ENCODE assay signal across 8 cellular contexts in genomic region chr6:3231213-3232016, GRCh38. TPM values are rescaled to one million over a fixed set of nuclear protein-coding genes. Genes with fewer than 3 reads are reported as not detected.
DNase-seq lines count a peak whose midpoint lies in the region; ATAC-seq, FAIRE-seq and TF ChIP-seq lines count a peak whose summit lies in the region.

No MANE protein-coding gene starts in this region.

- H2AFZ ChIP-seq in H9 (ENCODE audit: low read length) (no peak overlapping the region), H1 (ENCODE audit: low read length) (peak overlapping the region; percentile 95)

- TF ChIP-seq EP300 in A549 (IDR thresholded peaks at IDR 0.05) (no peak), H1 (IDR thresholded peaks at IDR 0.05; ENCODE audit: borderline replicate concordance in 1 of 2, low read depth in 2 of 2, low read length in 2 of 2) (peak in 1 of 2 experiments; percentile 28; a peak in 1 of 3 replicates)

- no peaks in the 10 kb centered on the region for H3K36me3 ChIP-seq in Panc1 (ENCODE audit: control insufficient read depth, insufficient read depth, low read length)
- no peaks in the 10 kb centered on the region; a peak in 1 of 8 replicates for H3K36me3 ChIP-seq in H1 (ENCODE audit: control insufficient read depth in 2 of 4, insufficient read depth in 4 of 4, low read length in 3 of 4)
- no peaks in the 10 kb centered on the region for H3K36me3 ChIP-seq in testis (ENCODE audit: low read depth, missing control alignments)

- H3K4me3 Mint-ChIP-seq in H9 = peak overlapping the region; percentile 75 to 92

- H3K4me2 ChIP-seq in A549 (peak overlapping the region; percentile 68), H9 (ENCODE audit: insufficient read depth, insufficient read length, low read length) (peak overlapping the region; percentile 67), H1 (ENCODE audit: insufficient read depth in 1 of 2, low read depth in 2 of 2, low read length in 2 of 2) (peak overlapping the region; percentile 91 to 96)

- H3K4ac ChIP-seq in H9 (ENCODE audit: low read depth, low read length) = no peak overlapping the region
- H3K4ac ChIP-seq in H1 (replicated peaks; ENCODE audit: insufficient read length, low read depth, low read length) = peak overlapping the region; percentile 17

- no peak overlapping the region for H4K91ac ChIP-seq in H9 (ENCODE audit: insufficient read length, low read depth, low read length)
- H4K91ac ChIP-seq in H1 (replicated peaks; ENCODE audit: insufficient read length, low read length) = peak overlapping the region; percentile 50

- H3K9me3 ChIP-seq in A549 = no peaks in the 10 kb centered on the region
- H3K9me3 ChIP-seq in H9 (ENCODE audit: control insufficient read depth, low read depth, low read length) = no peaks in the 10 kb centered on the region
- no peaks in the 10 kb centered on the region for H3K9me3 ChIP-seq in Panc1 (ENCODE audit: control insufficient read depth, insufficient read depth, low read depth, low read length)
- H3K9me3 ChIP-seq in H1 (ENCODE audit: insufficient read depth in 2 of 2, low read depth in 1 of 2, low read length in 1 of 2) = no peaks in the 10 kb centered on the region
- H3K9me3 ChIP-seq in testis = no peaks in the 10 kb centered on the region

- H3K56ac ChIP-seq in H9 (ENCODE audit: insufficient read length, low read depth, low read length) (no peak overlapping the region), H1 (replicated peaks; ENCODE audit: insufficient read length, low read depth, low read length) (peak overlapping the region; percentile 88)

- peak overlapping the region; percentile 57 for H3K9ac ChIP-seq in H9 (ENCODE audit: extremely low read depth, insufficient read length, low read length)
- peak overlapping the region in 3 of 4 experiments; percentile 71 to 80 (median 76); a peak in 6 of 7 replicates for H3K9ac ChIP-seq in H1 (replicated peaks in 1 of 4; ENCODE audit: extremely low read depth in 1 of 4, low read depth in 3 of 4, low read length in 3 of 4)

- ATAC-seq in A549 = peak; percentile 81 to 87
- ATAC-seq in Panc1 = peak; percentile 72
- no peak for ATAC-seq in GM21390 (IDR thresholded peaks at IDR 0.05; ENCODE audit: unreplicated experiment)
- no peak for ATAC-seq in GM21576 (IDR thresholded peaks at IDR 0.05; ENCODE audit: unreplicated experiment)

- peaks cover 9% of the 10 kb centered on the region; the same call in 2 of the 3 replicates for H3K4me1 ChIP-seq in A549
- peaks cover 11% of the 10 kb centered on the region; the same call in 1 of the 2 replicates for H3K4me1 ChIP-seq in H9 (ENCODE audit: insufficient read depth, low read length)
- peaks cover 9% of the 10 kb centered on the region for H3K4me1 ChIP-seq in Panc1 (ENCODE audit: control insufficient read depth, insufficient read depth, low read length)
- H3K4me1 ChIP-seq in H1 (replicated peaks in 1 of 4; ENCODE audit: control insufficient read depth in 3 of 4, insufficient read depth in 4 of 4, low read length in 3 of 4) = peaks cover 5 to 17% (median 11%) of the 10 kb centered on the region in 4 experiments; a peak in 6 of 7 replicates
- H3K4me1 ChIP-seq in testis = peaks cover 29% of the 10 kb centered on the region

- H4K8ac ChIP-seq in H9 (replicated peaks; ENCODE audit: insufficient read length, low read depth, low read length) (no peak overlapping the region), H1 (ENCODE audit: extremely low read depth, insufficient read depth, low read length) (no peak overlapping the region)

- H3T11ph ChIP-seq in H9 (ENCODE audit: low read length) = no peak overlapping the region

- no peak for TF ChIP-seq CTCF in A549 (IDR thresholded peaks at IDR 0.05)
- TF ChIP-seq CTCF in H9 (conservative IDR thresholded peaks at IDR 0.05) = no peak
- no peak for TF ChIP-seq CTCF in Panc1 (IDR thresholded peaks at IDR 0.05)
- TF ChIP-seq CTCF in H1 (IDR thresholded peaks at IDR 0.05; ENCODE audit: control extremely low read depth in 1 of 3, insufficient read depth in 1 of 3, low read depth in 1 of 3, low read length in 3 of 3) = no peak
- no peak for TF ChIP-seq CTCF in testis (IDR thresholded peaks at IDR 0.05)

- H3K14ac ChIP-seq in H9 (ENCODE audit: insufficient read depth, low read length) (peak overlapping the region; percentile 51; the same call in 1 of the 2 replicates), H1 (ENCODE audit: insufficient read length) (peak overlapping the region; percentile 6)

- TF ChIP-seq POLR2A in A549 (IDR thresholded peaks at IDR 0.05; ENCODE audit: low read length) = peak; percentile 45
- TF ChIP-seq POLR2A in H1 (IDR thresholded peaks at IDR 0.05; ENCODE audit: control extremely low read depth in 1 of 2, low read depth in 2 of 2, low read length in 2 of 2) = peak in 1 of 2 experiments; percentile 47; a peak in 1 of 3 replicates
- TF ChIP-seq POLR2A in testis (IDR thresholded peaks at IDR 0.05) = no peak

- H3K27ac Mint-ChIP-seq in H9 = peak overlapping the region in 2 of 3 experiments; percentile 3 to 4; a peak in 4 of 7 replicates

- H3K27ac ChIP-seq in A549 = peak overlapping the region; percentile 89 to 96
- H3K27ac ChIP-seq in H9 (ENCODE audit: insufficient read length, low read depth, low read length) = no peak overlapping the region
- peak overlapping the region; percentile 61 for H3K27ac ChIP-seq in Panc1 (ENCODE audit: low read length)
- no peak overlapping the region; the same call in 1 of the 2 replicates for H3K27ac ChIP-seq in H1 (ENCODE audit: low read depth, low read length)
- no peak overlapping the region for H3K27ac ChIP-seq in testis

- H3K79me1 ChIP-seq in H9 (ENCODE audit: insufficient read depth, low read depth, low read length, poor library complexity, severe bottlenecking) = no peaks in the 10 kb centered on the region
- no peaks in the 10 kb centered on the region; the same call in 1 of the 2 replicates for H3K79me1 ChIP-seq in H1 (ENCODE audit: low read depth, low read length)

- peaks cover 0 to 2% of the 10 kb centered on the region in 2 experiments; a peak in 1 of 5 replicates for H3K9me3 Mint-ChIP-seq in H9

- intact Hi-C loops in Panc1 (cut with micrococcal nuclease; ENCODE audit: unreplicated experiment) (loop anchor here (10.0 kb wide), 1 partner anchor 67 kb away; no protein-coding TSS in a partner anchor), testis (cut with DNase I; ENCODE audit: low total_unique reads) (no loop called here)

- H2BK12ac ChIP-seq in H9 (ENCODE audit: insufficient read length, low read depth, low read length) (no peak overlapping the region), H1 (ENCODE audit: low read depth, low read length) (peak overlapping the region; percentile 83; the same call in 1 of the 2 replicates)

- BruUV-seq in Panc1 (replicated peaks; lab: Mats Ljungman, UMichigan) = no TSS peak

- H4K5ac ChIP-seq in H9 (ENCODE audit: insufficient read length, low read depth, low read length) = no peak overlapping the region
- peak overlapping the region; percentile 5 for H4K5ac ChIP-seq in H1 (ENCODE audit: insufficient read length, low read depth, low read length)

- peaks cover 10% of the 10 kb centered on the region; the same call in 1 of the 2 replicates for H3K79me2 ChIP-seq in H9 (ENCODE audit: insufficient read depth, low read length)
- H3K79me2 ChIP-seq in H1 (ENCODE audit: control insufficient read depth in 1 of 2, insufficient read depth in 2 of 2, low read length in 2 of 2) = peaks cover 10% of the 10 kb centered on the region in 2 experiments

- H3K23me2 ChIP-seq in H9 (ENCODE audit: insufficient read length, low read depth, low read length, poor library complexity, severe bottlenecking) = peaks cover 42% of the 10 kb centered on the region
- peaks cover 34% of the 10 kb centered on the region for H3K23me2 ChIP-seq in H1 (ENCODE audit: low read depth, low read length)

- H2BK20ac ChIP-seq in H9 (ENCODE audit: low read depth, low read length, poor library complexity, severe bottlenecking) (no peak overlapping the region), H1 (ENCODE audit: low read length) (peak overlapping the region; percentile 97; the same call in 1 of the 2 replicates)

- H3K23ac ChIP-seq in H9 (ENCODE audit: insufficient read length, low read depth, low read length) (no peak overlapping the region), H1 (ENCODE audit: insufficient read length) (no peak overlapping the region)

- no peak overlapping the region for H2BK15ac ChIP-seq in H9 (ENCODE audit: low read depth, low read length)
- H2BK15ac ChIP-seq in H1 (ENCODE audit: low read length) = peak overlapping the region; percentile 50; the same call in 1 of the 2 replicates

- H3K27me3 Mint-ChIP-seq in H9 (ENCODE audit: low read depth) = peaks cover 43% of the 10 kb centered on the region

- FAIRE-seq in A549 (lab: Jason Lieb, UNC) (no peak), H1 (lab: Jason Lieb, UNC) (no peak)

- POLR2A ChIA-PET in A549 (lab: Yijun Ruan, JAX) = interaction anchor here (0.6 to 1.7 kb wide), 10 partner anchors 16 to 168 kb away, joined by 3 to 8 read pairs (median 4); partner anchors contain the start of genes BPHL and TUBB2A
- POLR2A ChIA-PET in Panc1 (lab: Charles Lee) = interaction anchor here (0.6 kb wide), 1 partner anchor 57 kb away, joined by 4 read pairs; no protein-coding TSS in a partner anchor
- POLR2A ChIA-PET in H1 (lab: Charles Lee; ENCODE audit: partially characterized antibody) = interaction anchor here (0.7 to 7.6 kb wide), 19 partner anchors 8 to 255 kb away, joined by 3 to 122 read pairs (median 6); partner anchors contain the start of gene TUBB2A

- H3K27me3 ChIP-seq in H9 (ENCODE audit: insufficient read depth, low read length) (no peaks in the 10 kb centered on the region; the same call in 1 of the 2 replicates), Panc1 (ENCODE audit: control insufficient read depth, insufficient read depth, low read length) (peaks cover 6% of the 10 kb centered on the region), H1 (replicated peaks in 1 of 4; ENCODE audit: control insufficient read depth in 3 of 4, extremely low read depth in 1 of 4, insufficient read depth in 3 of 4, low read length in 3 of 4) (peaks cover 0 to 23% (median 19%) of the 10 kb centered on the region in 4 experiments; a peak in 6 of 7 replicates), testis (no peaks in the 10 kb centered on the region)

- no peak overlapping the region for H2AK5ac ChIP-seq in H9 (ENCODE audit: insufficient read length, low read length)
- no peak overlapping the region for H2AK5ac ChIP-seq in H1 (ENCODE audit: low read depth, low read length)

- peaks cover 49 to 51% of the 10 kb centered on the region in 2 experiments for H3K4me1 Mint-ChIP-seq in H9

- H3K18ac ChIP-seq in H9 (ENCODE audit: insufficient read length, low read depth, low read length) (peak overlapping the region; percentile 66), H1 (ENCODE audit: extremely low read depth, low read length) (peak overlapping the region; percentile 86)

- H4K20me1 ChIP-seq in H9 (ENCODE audit: control insufficient read depth, insufficient read depth, insufficient read length) (no peaks in the 10 kb centered on the region), H1 (replicated peaks in 1 of 2; ENCODE audit: control insufficient read depth in 1 of 2, insufficient read depth in 2 of 2, low read length in 2 of 2) (peaks cover 8 to 10% of the 10 kb centered on the region in 2 experiments)

- H2BK5ac ChIP-seq in H9 (ENCODE audit: insufficient read length, low read length) (no peak overlapping the region), H1 (ENCODE audit: low read depth, low read length) (peak overlapping the region; percentile 88; the same call in 1 of the 2 replicates)

- TF ChIP-seq RAD21 in A549 (conservative IDR thresholded peaks at IDR 0.05 in 1 of 2, IDR thresholded peaks at IDR 0.05 in 1 of 2) (peak in 1 of 2 experiments; percentile 18; a peak in 1 of 5 replicates), H1 (IDR thresholded peaks at IDR 0.05 in 1 of 2, conservative IDR thresholded peaks at IDR 0.05 in 1 of 2; ENCODE audit: low read depth in 2 of 2, low read length in 2 of 2) (no peak)

- WGBS in A549 (ENCODE audit: missing lambda C conversion rate) = 0% methylated on average over 25 of the region's 50 CpGs
- no CpG with 5 or more reads among the region's 50 CpGs for WGBS in H9 (ENCODE audit: extremely low coverage, insufficient read length, low lambda C conversion rate)
- WGBS in H1 (ENCODE audit: extremely low coverage in 1 of 2, insufficient coverage in 1 of 2, insufficient read length in 1 of 2, insufficient replicate concordance in 2 of 2, low coverage in 1 of 2, low lambda C conversion rate in 2 of 2, missing lambda C conversion rate in 1 of 2), 2 experiments = 1% methylated on average over 47 of the region's 50 CpGs; no CpG with 5 or more reads in 1 of the 2 experiments
- WGBS in testis, 2 donors = 1% methylated on average over 38 to 50 of the region's 50 CpGs

- H3K36me3 Mint-ChIP-seq in H9 (ENCODE audit: insufficient read depth in 1 of 3, low read depth in 3 of 3) = peaks cover 0 to 3% (median 2%) of the 10 kb centered on the region in 3 experiments; a peak in 5 of 7 replicates

- H3K4me3 ChIP-seq in A549 = peak overlapping the region; percentile 91
- H3K4me3 ChIP-seq in Panc1 (ENCODE audit: low read depth in 2 of 2, low read length in 2 of 2) = peak overlapping the region; percentile 61 to 78
- H3K4me3 ChIP-seq in H1 (ENCODE audit: extremely low read depth in 1 of 4, insufficient read depth in 2 of 4, low read depth in 3 of 4, low read length in 4 of 4) = peak overlapping the region; percentile 71 to 99 (median 86)
- peak overlapping the region; percentile 48 to 58 for H3K4me3 ChIP-seq in testis

- H2BK120ac ChIP-seq in H9 (ENCODE audit: low read depth, low read length, poor library complexity, severe bottlenecking) (no peak overlapping the region), H1 (replicated peaks; ENCODE audit: low read depth, low read length) (peak overlapping the region; percentile 35)

- DNase-seq in A549 (ENCODE audit: low read depth in 1 of 2, low spot score in 1 of 2) (peak; percentile 62 to 85), H9 (peak; percentile 75), Panc1 (ENCODE audit: low read depth, low spot score) (no peak), H1 (ENCODE audit: low read depth in 1 of 2, low spot score in 2 of 2) (peak in 1 of 2 experiments; percentile 83), medulla oblongata (ENCODE audit: extremely low spot score) (peak; percentile 89), testis (peak; percentile 86)

- in situ Hi-C loops in Panc1 (cut with HindIII; ENCODE audit: low pct_unique_long_range_greater_than_20kb, low sequenced_read_pairs) = no loop called here

- CTCF ChIA-PET in A549 (lab: Yijun Ruan, JAX) (interaction anchor here (0.8 to 2.3 kb wide), 6 partner anchors 12 to 105 kb away, joined by 3 to 6 read pairs (median 4); no protein-coding TSS in a partner anchor), Panc1 (lab: Charles Lee) (no interaction called here), H1 (lab: Charles Lee; ENCODE audit: partially characterized antibody) (interaction anchor here (0.6 to 17.3 kb wide), 16 partner anchors 9 to 245 kb away, joined by 3 to 263 read pairs (median 4); partner anchors contain the start of gene TUBB2A)

RNA-seq across cellular contexts. Expression of gene TUBB2B, which starts 4.0 kb away (rescaled TPM):
- 9.0 and 10.8 TPM in 2 replicates for polyA plus RNA-seq in A549 (2011; rRNA removed)
- polyA plus RNA-seq in A549 (2012; cell fraction: cytosol; rRNA removed) = 28.9 and 33.7 TPM in 2 replicates
- 29.8 and 39.4 TPM in 2 replicates for polyA plus RNA-seq in A549 (2012; cell fraction: nucleus; rRNA removed)
- 15.7 to 19.0 TPM (median 18.0 TPM) in 3 replicates for polyA plus RNA-seq in A549 (2017; fragmentation: RNase III; extraction: RNeasy Plus Mini Kit Qiagen cat#74134 plus additional on column Dnase treatment)
- polyA minus RNA-seq in A549 (2011; rRNA and poly(A)+ RNA removed) = 11.9 and 13.0 TPM in 2 replicates
- total RNA-seq in H9 (2021) = 317 and 320 TPM in 2 replicates
- 22.7 TPM for total RNA-seq in Panc1 (2021; ENCODE audit: unreplicated experiment)
- 43.9 TPM for polyA plus RNA-seq in Panc1 (2012; ENCODE audit: insufficient read length)
- total RNA-seq in H1 (2021; fragmentation: NEBNext Ultra II Directional; extraction: Animal tissue kit (Norgen Biotek cat#: 25700)) = 599 and 612 TPM in 2 replicates
- 722 and 951 TPM in 2 replicates for polyA plus RNA-seq in H1 (2011; rRNA removed)
- polyA plus RNA-seq in H1 (2011; cell fraction: cytosol; rRNA removed) = 899 TPM
- 619 TPM for polyA plus RNA-seq in H1 (2011; cell fraction: nucleus; rRNA removed)
- 543 to 843 TPM (median 779 TPM) in 4 replicates for polyA plus RNA-seq in H1 (2012, experiment 1 of 2)
- polyA plus RNA-seq in H1 (2012, experiment 2 of 2) = 645 TPM
- polyA plus RNA-seq in H1 (2013, experiment 1 of 2) = 579 TPM
- 581 TPM for polyA plus RNA-seq in H1 (2013, experiment 2 of 2)
- 449 and 484 TPM in 2 replicates for polyA minus RNA-seq in H1 (2011; rRNA and poly(A)+ RNA removed)
- polyA minus RNA-seq in H1 (2011; cell fraction: cytosol; rRNA and poly(A)+ RNA removed) = 482 TPM
- polyA minus RNA-seq in H1 (2011; cell fraction: nucleus; rRNA and poly(A)+ RNA removed) = 267 TPM
- 1 to 10 TPM; 1.6 to 2.2 TPM for total RNA-seq in testis
- 3.6 TPM for polyA plus RNA-seq in testis (ENCODE audit: insufficient read depth, low read depth, low replicate concordance)

RNA-seq across cellular contexts. Expression of gene PSMG4, which starts 27.3 kb away (rescaled TPM):
- polyA plus RNA-seq in A549 (2011; rRNA removed) (12.9 and 15.0 TPM in 2 replicates), A549 (2017; fragmentation: RNase III; extraction: RNeasy Plus Mini Kit Qiagen cat#74134 plus additional on column Dnase treatment) (21.9 to 24.0 TPM (median 23.1 TPM) in 3 replicates), H1 (2011; rRNA removed) (113 and 127 TPM in 2 replicates), testis (ENCODE audit: insufficient read depth, low read depth, low replicate concordance) (23.1 TPM)
- 66.9 and 80.0 TPM in 2 replicates for polyA plus RNA-seq in A549 (2012; cell fraction: cytosol; rRNA removed)
- 36.7 and 50.6 TPM in 2 replicates for polyA plus RNA-seq in A549 (2012; cell fraction: nucleus; rRNA removed)
- polyA minus RNA-seq in A549 (2011; rRNA and poly(A)+ RNA removed) = 9.2 and 9.9 TPM in 2 replicates
- total RNA-seq in H9 (2021) (27.3 and 29.3 TPM in 2 replicates), Panc1 (2021; ENCODE audit: unreplicated experiment) (27.0 TPM), testis (10 to 100 TPM; 42.4 to 46.1 TPM)
- polyA plus RNA-seq in Panc1 (2012; ENCODE audit: insufficient read length) = 56.3 TPM
- total RNA-seq in H1 (2021; fragmentation: NEBNext Ultra II Directional; extraction: Animal tissue kit (Norgen Biotek cat#: 25700)) = 40.6 and 45.6 TPM in 2 replicates
- 91.5 TPM for polyA plus RNA-seq in H1 (2011; cell fraction: cytosol; rRNA removed)
- polyA plus RNA-seq in H1 (2011; cell fraction: nucleus; rRNA removed) = 70.8 TPM
- polyA plus RNA-seq in H1 (2012, experiment 1 of 2) = 29.6 to 57.7 TPM (median 54.4 TPM) in 4 replicates
- 47.1 TPM for polyA plus RNA-seq in H1 (2012, experiment 2 of 2)
- polyA plus RNA-seq in H1 (2013, experiment 1 of 2) = 52.3 TPM
- 56.2 TPM for polyA plus RNA-seq in H1 (2013, experiment 2 of 2)
- 21.4 and 30.4 TPM in 2 replicates for polyA minus RNA-seq in H1 (2011; rRNA and poly(A)+ RNA removed)
- 15.4 TPM for polyA minus RNA-seq in H1 (2011; cell fraction: cytosol; rRNA and poly(A)+ RNA removed)
- 39.9 TPM for polyA minus RNA-seq in H1 (2011; cell fraction: nucleus; rRNA and poly(A)+ RNA removed)

Comparison
In these comparisons a context has a peak if more than half of its experiments do, and no peak if none do; other contexts are left out.
1. ATAC-seq: peak in A549 (2 of 2) and Panc1 (single experiment); none in GM21390 (single experiment) and GM21576 (single experiment).
2. H3K27ac ChIP-seq: peak in A549 (2 of 2) and Panc1 (single experiment); none in H9 (single experiment), H1 (single experiment) and testis (0 of 2).
3. RNA of gene TUBB2B, which starts 4.0 kb away (total RNA-seq): 599 to 612 TPM in H1 and 317 to 320 TPM in H9; 22.7 TPM in Panc1 (single experiment) and 1.6 to 2.2 TPM in testis; every median in the first group is over 10 times any median in the second.
4. Of the 18 proteins assayed by ChIP-seq in both H1 and A549: peak only in H1: CHD2 and HDAC2; only in A549: KDM5A; in both: MAX and PHF8; in neither: 10; mixed calls (peak in some experiments, not most) for 3.
5. Peak in every context shown above with its lines, with median percentiles within 50 percentile points of each other: H3K4me2 ChIP-seq and H3K4me3 ChIP-seq.